Comparison of ENCODE assay signal across 8 cellular contexts in genomic region chr2:73284296-73285161, GRCh38. TPM values are rescaled to one million over a fixed set of nuclear protein-coding genes. Genes with fewer than 3 reads are reported as not detected.
A peak's percentile ranks its signal among the peaks of the same experiment; 100 is the strongest.
DNase-seq lines count a peak whose midpoint lies in the region; ATAC-seq and TF ChIP-seq lines count a peak whose summit lies in the region.

FBXO41 (minus strand) TSS chr2:73284478; CDS start chr2:73269630, 14,848 bp downstream.

- DNase-seq in KG1 (lab: John Stamatoyannopoulos, UW) (peak; percentile 71), adrenal gland (peak in 5 of 7 donors; percentile 34 to 56 (median 38)), iPS-NIHi11 (ENCODE audit: low spot score) (peak; percentile 82), RWPE1 (ENCODE audit: low spot score) (no peak)
- peak; percentile 27 to 56 for DNase-seq in stimulated activated CD4-positive, alpha-beta T cell treated with anti-CD3 and anti-CD28 coated beads, Interleukin-1b, Interleukin-23, amount 100 ng/mL, for 1 hour (ENCODE audit: low read depth in 2 of 2)

- CTCF ChIA-PET in RWPE1 (lab: Yijun Ruan, JAX), result no interaction called here

- intact Hi-C loops in T-helper 1 cell treated with Interleukin-12 subunit alpha and Interleukin-12 subunit beta and Interleukin-4 antibody, amounts not matched to agents 30 ng/mL and 1 ng/mL, for 36 hours (cut with micrococcal nuclease), result loop anchor here (1.0 to 2.0 kb wide), 5 partner anchors 9 to 172 kb away; partner anchors contain the start of genes EGR4, PRADC1, RAB11FIP5 and SMYD5
- intact Hi-C loops in adrenal gland (cut with DNase I), result no loop called here

- H3K36me3 ChIP-seq in ES-I3 (ENCODE audit: insufficient read depth, low read length) (no peaks in the 10 kb centered on the region), adrenal gland (replicated peaks in 1 of 2) (no peaks in the 10 kb centered on the region)

- H3K4me1 ChIP-seq in ES-I3 (ENCODE audit: insufficient read depth, low read length) (peaks cover 4% of the 10 kb centered on the region; the same call in 1 of the 2 replicates), adrenal gland (replicated peaks in 1 of 2) (peaks cover 8 to 12% of the 10 kb centered on the region in 2 donors)

- POLR2A ChIA-PET in RWPE1 (lab: Yijun Ruan, JAX; ENCODE audit: low non-redundant PET), result interaction anchor here (0.6 kb wide), 1 partner anchor 17 kb away, joined by 4 read pairs; no protein-coding TSS in a partner anchor

- H3K27ac ChIP-seq in adrenal gland (peak within 1 kb of the TSS in 1 of 5 donors; percentile 19), RWPE1 (no peak within 1 kb of the TSS)

- ATAC-seq in GM21576 (IDR thresholded peaks at IDR 0.05; ENCODE audit: unreplicated experiment), result peak; percentile 61

- H3K4me3 ChIP-seq in adrenal gland, result peak within 1 kb of the TSS; percentile 35 to 77 (median 50)

- TF ChIP-seq CTCF in adrenal gland (IDR thresholded peaks at IDR 0.05) (no peak), RWPE1 (conservative IDR thresholded peaks at IDR 0.05; ENCODE audit: low read depth) (no peak)

- peak in 1 of 2 donors; percentile 15 for TF ChIP-seq POLR2A in adrenal gland (IDR thresholded peaks at IDR 0.05)

- 0 to 6% (median 4%) methylated on average over 7 to 68 of the region's 69 CpGs; no CpG with 5 or more reads in 1 of the 4 donors for WGBS in adrenal gland, 4 donors

- H3K27me3 ChIP-seq in adrenal gland, result no peaks in the 10 kb centered on the region

- peak within 1 kb of the TSS; percentile 86 for H3K9ac ChIP-seq in ES-I3 (ENCODE audit: low read depth, low read length)

- H3K9me3 ChIP-seq in ES-I3 (ENCODE audit: control insufficient read depth, insufficient read depth, low read length) (no peaks in the 10 kb centered on the region), adrenal gland (replicated peaks in 1 of 3) (no peaks in the 10 kb centered on the region)

RNA-seq across cellular contexts. Expression of gene FBXO41, which starts in this region (rescaled TPM):
- total RNA-seq in T-helper 1 cell treated with Interleukin-12 subunit alpha and Interleukin-12 subunit beta and Interleukin-4 antibody, amounts not matched to agents 30 ng/mL and 1 ng/mL, for 36 hours, result 16.6 and 17.5 TPM in 2 replicates
- total RNA-seq in adrenal gland, result 1 to 10 TPM; 4.4 to 8.1 (median 6.0) TPM
- polyA plus RNA-seq in adrenal gland, result 10 to 100 TPM in 1 of 3 donors, 1 to 10 TPM in 2; 1.8 to 12.0 (median 3.7) TPM
